In the genomic region with DNA sequence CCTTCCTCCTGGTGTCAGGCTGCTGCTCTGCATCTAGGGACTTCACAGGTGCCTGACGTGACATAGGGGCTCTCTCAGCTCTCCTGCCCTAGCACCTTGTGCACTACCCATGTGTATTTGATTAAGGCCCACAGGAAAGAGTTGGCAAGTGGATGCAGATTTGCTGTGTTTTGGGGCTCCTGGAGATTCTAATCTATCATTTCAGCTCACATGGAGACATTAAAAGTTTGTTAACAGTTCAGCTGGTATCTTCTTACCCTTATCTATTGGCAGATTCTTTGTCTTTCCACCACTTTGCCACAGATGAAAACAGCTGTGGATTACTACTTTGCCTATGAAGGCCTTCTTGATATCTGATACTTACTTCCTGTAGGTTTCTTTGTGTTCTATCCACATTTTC, we compare ENCODE assay signal across 17 cellular contexts. TPM values are rescaled to one million over a fixed set of nuclear protein-coding genes. Genes with fewer than 3 reads are reported as not detected.
"Had no signal": no experiment of that assay in that cellular context is flagged by ENCODE, and none has a peak within 500 bp of the region (broad histone marks: within the 10 kb centered on the region; RNA-seq: fewer than 3 reads in every experiment).

No MANE protein-coding gene starts in this region.

- H3K4me3 ChIP-seq: gastroesophageal sphincter, heart right ventricle, lower lobe of right lung, ovary, spleen, upper lobe of right lung had no signal

- H3K27ac Mint-ChIP-seq: activated naive CD4-positive, alpha-beta T cell treated with anti-CD3 and anti-CD28 coated beads for 36 hours; activated naive CD8-positive, alpha-beta T cell treated with anti-CD3 and anti-CD28 coated beads, Interleukin-2, amount 50 U/mL, for 24 hours; activated T-helper 2 cell treated with anti-CD3 and anti-CD28 coated beads, Interferon-gamma antibody, Interleukin-2, Interleukin-4, amounts not matched to agents 10 μg/mL and 5 μg/mL and 100 μg/mL, durations not matched to agents 14 hours and 24 hours and 36 hours; mesothelial cell of epicardium; stimulated activated naive CD8-positive, alpha-beta T cell treated with anti-CD3 and anti-CD28 coated beads, Interleukin-15, amount 100 ng/mL, for 72 hours had no signal

- H3K36me3 ChIP-seq: gastroesophageal sphincter, heart right ventricle, lower lobe of right lung, ovary, spleen, upper lobe of right lung had no signal

- H3K4me3 Mint-ChIP-seq: activated naive CD4-positive, alpha-beta T cell treated with anti-CD3 and anti-CD28 coated beads for 36 hours; activated naive CD8-positive, alpha-beta T cell treated with anti-CD3 and anti-CD28 coated beads, Interleukin-2, amount 50 U/mL, for 24 hours; mesothelial cell of epicardium; stimulated activated naive CD8-positive, alpha-beta T cell treated with anti-CD3 and anti-CD28 coated beads, Interleukin-15, amount 100 ng/mL, for 72 hours had no signal

- H3K27ac ChIP-seq: heart right ventricle, lower lobe of right lung, ovary, spleen, upper lobe of right lung had no signal

- DNase-seq: activated CD4-positive, alpha-beta T cell treated with anti-CD3 and anti-CD28 coated beads, Interleukin-2, amount 50 U/mL, for 48 hours; activated CD4-positive, CD25-positive, alpha-beta regulatory T cell treated with anti-CD3 and anti-CD28 coated beads, Interleukin-2, amount 50 U/mL, for 72 hours; activated naive CD4-positive, alpha-beta T cell treated with anti-CD3 and anti-CD28 coated beads for 36 hours; activated naive CD8-positive, alpha-beta T cell treated with anti-CD3 and anti-CD28 coated beads, Interleukin-2, amount 50 U/mL, for 24 hours; activated T-cell treated with anti-CD3 and anti-CD28 coated beads, Interleukin-2, amount 50 U/mL, for 1 hour; aorta; heart right ventricle; lower lobe of right lung; ovary; spleen; stimulated activated naive CD8-positive, alpha-beta T cell treated with anti-CD3 and anti-CD28 coated beads, Interleukin-15, amount 100 ng/mL, for 72 hours; T1000; upper lobe of right lung had no signal

- H3K9me3 ChIP-seq: ovary, upper lobe of right lung had no signal

- H3K4me1 Mint-ChIP-seq: activated naive CD8-positive, alpha-beta T cell treated with anti-CD3 and anti-CD28 coated beads, Interleukin-2, amount 50 U/mL, for 24 hours had no signal

- ATAC-seq: activated naive CD8-positive, alpha-beta T cell treated with anti-CD3 and anti-CD28 coated beads, Interleukin-2, amount 50 U/mL, for 24 hours; gastroesophageal sphincter; heart right ventricle; sciatic nerve; stimulated activated naive CD8-positive, alpha-beta T cell treated with anti-CD3 and anti-CD28 coated beads, Interleukin-15, amount 100 ng/mL, for 72 hours had no signal

- H3K27me3 ChIP-seq: gastroesophageal sphincter, heart right ventricle, ovary, spleen, upper lobe of right lung had no signal

RNA-seq across cellular contexts. Expression of a gene that starts 41.9 kb away (rescaled TPM):
- total RNA-seq: activated naive CD4-positive, alpha-beta T cell treated with anti-CD3 and anti-CD28 coated beads for 36 hours had no signal
